1 cellular context compared by ENCODE assay signal in genomic region chr7:118183586-118184391, GRCh38.
TF ChIP-seq lines count a peak whose summit lies in the region.

Gene LSM8 (plus strand): TSS chr7:118184164. CDS start chr7:118184224, 60 bp downstream.

TF ChIP-seq in K562, 482 proteins besides CTCF, POLR2A, EP300 and RAD21 (continued from another document and continues in another):
- TF ChIP-seq, protein P1, sequence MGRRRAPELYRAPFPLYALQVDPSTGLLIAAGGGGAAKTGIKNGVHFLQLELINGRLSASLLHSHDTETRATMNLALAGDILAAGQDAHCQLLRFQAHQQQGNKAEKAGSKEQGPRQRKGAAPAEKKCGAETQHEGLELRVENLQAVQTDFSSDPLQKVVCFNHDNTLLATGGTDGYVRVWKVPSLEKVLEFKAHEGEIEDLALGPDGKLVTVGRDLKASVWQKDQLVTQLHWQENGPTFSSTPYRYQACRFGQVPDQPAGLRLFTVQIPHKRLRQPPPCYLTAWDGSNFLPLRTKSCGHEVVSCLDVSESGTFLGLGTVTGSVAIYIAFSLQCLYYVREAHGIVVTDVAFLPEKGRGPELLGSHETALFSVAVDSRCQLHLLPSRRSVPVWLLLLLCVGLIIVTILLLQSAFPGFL (CRISPR knock-in tag; IDR thresholded peaks at IDR 0.05), result peak; percentile 82; the same call in 1 of the 2 replicates
- no peak for TF ChIP-seq RBM15 (IDR thresholded peaks at IDR 0.05; ENCODE audit: insufficient read depth, low read length)
- no peak for TF ChIP-seq ZKSCAN8 (CRISPR knock-in tag; IDR thresholded peaks at IDR 0.05)
- TF ChIP-seq NONO (IDR thresholded peaks at IDR 0.05; ENCODE audit: low read depth in 2 of 2, low read length in 1 of 2), result peak in 1 of 2 experiments; percentile 39; a peak in 2 of 4 replicates
- TF ChIP-seq MBD1 (CRISPR knock-in tag; IDR thresholded peaks at IDR 0.05), result no peak
- peak; percentile 79 for TF ChIP-seq ZNF766 (CRISPR knock-in tag; conservative IDR thresholded peaks at IDR 0.05)
- no peak for TF ChIP-seq PTTG1 (tag; IDR thresholded peaks at IDR 0.05; ENCODE audit: low read depth)
- peak; percentile 61; the same call in 1 of the 2 replicates for TF ChIP-seq CGGBP1 (CRISPR knock-in tag; IDR thresholded peaks at IDR 0.05)
- TF ChIP-seq RBM39 (optimal IDR thresholded peaks at IDR 0.05; ENCODE audit: low read depth, low read length), result peak; percentile 73
- TF ChIP-seq ZNF347 (CRISPR knock-in tag; IDR thresholded peaks at IDR 0.05; ENCODE audit: low read depth), result no peak
- TF ChIP-seq GATA2 (CRISPR knock-in tag; IDR thresholded peaks at IDR 0.05), result no peak
- TF ChIP-seq ZBTB8A (IDR thresholded peaks at IDR 0.05; ENCODE audit: partially characterized antibody), result peak; percentile 55
- no peak; the same call in none of the 2 replicates for TF ChIP-seq MYNN (IDR thresholded peaks at IDR 0.05)
- TF ChIP-seq MYNN (CRISPR knock-in tag; IDR thresholded peaks at IDR 0.05), result no peak
- no peak for TF ChIP-seq ATF2 (CRISPR knock-in tag; IDR thresholded peaks at IDR 0.05)
- TF ChIP-seq POLR3A (IDR thresholded peaks at IDR 0.05; ENCODE audit: borderline replicate concordance, extremely low read depth, insufficient read depth, insufficient read length), result no peak
- peak; percentile 94 for TF ChIP-seq TAF1 (IDR thresholded peaks at IDR 0.05; ENCODE audit: control insufficient read depth, extremely low read depth, insufficient read depth, low read length, severe bottlenecking)
- TF ChIP-seq ZNF184 (CRISPR knock-in tag; IDR thresholded peaks at IDR 0.05), result no peak
- no peak; the same call in 1 of the 2 replicates for TF ChIP-seq MIER1 (IDR thresholded peaks at IDR 0.05; ENCODE audit: low read depth)
- TF ChIP-seq NBN (IDR thresholded peaks at IDR 0.05; ENCODE audit: low read depth), result peak; percentile 29; the same call in 1 of the 2 replicates
- no peak for TF ChIP-seq ZNF584 (CRISPR knock-in tag; IDR thresholded peaks at IDR 0.05; ENCODE audit: low read depth)
- peak; percentile 43 for TF ChIP-seq RBM25 (IDR thresholded peaks at IDR 0.05; ENCODE audit: low read depth, low read length, severe bottlenecking)
- no peak for TF ChIP-seq STAT5B (CRISPR knock-in tag; IDR thresholded peaks at IDR 0.05)
- TF ChIP-seq TAF7 (tag; IDR thresholded peaks at IDR 0.05), result peak; percentile 97
- no peak for TF ChIP-seq ZNF140 (CRISPR knock-in tag; IDR thresholded peaks at IDR 0.05)
- TF ChIP-seq GABPB1 (CRISPR knock-in tag; IDR thresholded peaks at IDR 0.05), result peak; percentile 82
- no peak; the same call in 1 of the 2 replicates for TF ChIP-seq FOSL1 (tag; conservative IDR thresholded peaks at IDR 0.05)
- peak in 1 of 2 experiments; percentile 32; a peak in 1 of 4 replicates for TF ChIP-seq TEAD1 (CRISPR knock-in tag; IDR thresholded peaks at IDR 0.05)
- TF ChIP-seq FUS (optimal IDR thresholded peaks at IDR 0.05; ENCODE audit: low read depth, low read length), result no peak
- no peak for TF ChIP-seq ZNF398 (CRISPR knock-in tag; IDR thresholded peaks at IDR 0.05)
- no peak; the same call in 1 of the 2 replicates for TF ChIP-seq PHB2 (IDR thresholded peaks at IDR 0.05; ENCODE audit: low read depth)
- TF ChIP-seq MCM3 (IDR thresholded peaks at IDR 0.05), result no peak
- peak; percentile 54; the same call in 1 of the 2 replicates for TF ChIP-seq KLF1 (tag; IDR thresholded peaks at IDR 0.05)
- peak; percentile 88 for TF ChIP-seq ERF (CRISPR knock-in tag; IDR thresholded peaks at IDR 0.05)
- TF ChIP-seq SMAD2 (IDR thresholded peaks at IDR 0.05; ENCODE audit: low read depth, low read length), result no peak
- no peak for TF ChIP-seq RHOXF2B (CRISPR knock-in tag; conservative IDR thresholded peaks at IDR 0.05)
- no peak for TF ChIP-seq CAMTA2 (CRISPR knock-in tag; conservative IDR thresholded peaks at IDR 0.05)
- TF ChIP-seq ETS1 (conservative IDR thresholded peaks at IDR 0.05; ENCODE audit: control insufficient read depth, low read depth, low read length), result peak; percentile 28; the same call in 1 of the 2 replicates
- no peak for TF ChIP-seq MEF2A (IDR thresholded peaks at IDR 0.05; ENCODE audit: control insufficient read depth, low read depth, low read length)
- 0 out of 4 replicates have a peak, but pooled peaks have one; percentile 7 to 61 for TF ChIP-seq ETV6 (IDR thresholded peaks at IDR 0.05; ENCODE audit: borderline replicate concordance in 1 of 2, low read depth in 2 of 2, low read length in 1 of 2)
- no peak for TF ChIP-seq ETV6 (CRISPR knock-in tag; IDR thresholded peaks at IDR 0.05; ENCODE audit: borderline replicate concordance)
- 0 out of 2 replicates have a peak, but pooled peaks have one; percentile 58 for TF ChIP-seq ZNF212 (CRISPR knock-in tag; IDR thresholded peaks at IDR 0.05)
- peak; percentile 100 for TF ChIP-seq POLR2G (IDR thresholded peaks at IDR 0.05; ENCODE audit: low read depth, low read length)
- TF ChIP-seq HMGN3 (IDR thresholded peaks at IDR 0.05; ENCODE audit: borderline replicate concordance, extremely low read depth, insufficient read length, low read depth, low read length), result peak; percentile 82
- TF ChIP-seq KDM2B (CRISPR knock-in tag; IDR thresholded peaks at IDR 0.05), result no peak
- TF ChIP-seq IRF2 (CRISPR knock-in tag; IDR thresholded peaks at IDR 0.05), result no peak
- peak; percentile 91 for TF ChIP-seq HNRNPLL (IDR thresholded peaks at IDR 0.05; ENCODE audit: low read depth, low read length, poor library complexity, severe bottlenecking)
- no peak for TF ChIP-seq THRA (IDR thresholded peaks at IDR 0.05)
- TF ChIP-seq, protein P2, sequence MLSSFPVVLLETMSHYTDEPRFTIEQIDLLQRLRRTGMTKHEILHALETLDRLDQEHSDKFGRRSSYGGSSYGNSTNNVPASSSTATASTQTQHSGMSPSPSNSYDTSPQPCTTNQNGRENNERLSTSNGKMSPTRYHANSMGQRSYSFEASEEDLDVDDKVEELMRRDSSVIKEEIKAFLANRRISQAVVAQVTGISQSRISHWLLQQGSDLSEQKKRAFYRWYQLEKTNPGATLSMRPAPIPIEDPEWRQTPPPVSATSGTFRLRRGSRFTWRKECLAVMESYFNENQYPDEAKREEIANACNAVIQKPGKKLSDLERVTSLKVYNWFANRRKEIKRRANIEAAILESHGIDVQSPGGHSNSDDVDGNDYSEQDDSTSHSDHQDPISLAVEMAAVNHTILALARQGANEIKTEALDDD (IDR thresholded peaks at IDR 0.05), result no peak
- TF ChIP-seq, protein P3, sequence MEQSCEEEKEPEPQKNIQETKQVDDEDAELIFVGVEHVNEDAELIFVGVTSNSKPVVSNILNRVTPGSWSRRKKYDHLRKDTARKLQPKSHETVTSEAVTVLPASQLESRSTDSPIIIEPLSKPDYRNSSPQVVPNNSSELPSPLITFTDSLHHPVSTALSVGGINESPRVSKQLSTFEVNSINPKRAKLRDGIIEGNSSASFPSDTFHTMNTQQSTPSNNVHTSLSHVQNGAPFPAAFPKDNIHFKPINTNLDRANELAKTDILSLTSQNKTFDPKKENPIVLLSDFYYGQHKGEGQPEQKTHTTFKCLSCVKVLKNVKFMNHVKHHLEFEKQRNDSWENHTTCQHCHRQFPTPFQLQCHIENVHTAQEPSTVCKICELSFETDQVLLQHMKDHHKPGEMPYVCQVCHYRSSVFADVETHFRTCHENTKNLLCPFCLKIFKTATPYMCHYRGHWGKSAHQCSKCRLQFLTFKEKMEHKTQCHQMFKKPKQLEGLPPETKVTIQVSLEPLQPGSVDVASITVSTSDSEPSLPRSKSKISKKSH (CRISPR knock-in tag; IDR thresholded peaks at IDR 0.05), result no peak
- TF ChIP-seq, protein P4, sequence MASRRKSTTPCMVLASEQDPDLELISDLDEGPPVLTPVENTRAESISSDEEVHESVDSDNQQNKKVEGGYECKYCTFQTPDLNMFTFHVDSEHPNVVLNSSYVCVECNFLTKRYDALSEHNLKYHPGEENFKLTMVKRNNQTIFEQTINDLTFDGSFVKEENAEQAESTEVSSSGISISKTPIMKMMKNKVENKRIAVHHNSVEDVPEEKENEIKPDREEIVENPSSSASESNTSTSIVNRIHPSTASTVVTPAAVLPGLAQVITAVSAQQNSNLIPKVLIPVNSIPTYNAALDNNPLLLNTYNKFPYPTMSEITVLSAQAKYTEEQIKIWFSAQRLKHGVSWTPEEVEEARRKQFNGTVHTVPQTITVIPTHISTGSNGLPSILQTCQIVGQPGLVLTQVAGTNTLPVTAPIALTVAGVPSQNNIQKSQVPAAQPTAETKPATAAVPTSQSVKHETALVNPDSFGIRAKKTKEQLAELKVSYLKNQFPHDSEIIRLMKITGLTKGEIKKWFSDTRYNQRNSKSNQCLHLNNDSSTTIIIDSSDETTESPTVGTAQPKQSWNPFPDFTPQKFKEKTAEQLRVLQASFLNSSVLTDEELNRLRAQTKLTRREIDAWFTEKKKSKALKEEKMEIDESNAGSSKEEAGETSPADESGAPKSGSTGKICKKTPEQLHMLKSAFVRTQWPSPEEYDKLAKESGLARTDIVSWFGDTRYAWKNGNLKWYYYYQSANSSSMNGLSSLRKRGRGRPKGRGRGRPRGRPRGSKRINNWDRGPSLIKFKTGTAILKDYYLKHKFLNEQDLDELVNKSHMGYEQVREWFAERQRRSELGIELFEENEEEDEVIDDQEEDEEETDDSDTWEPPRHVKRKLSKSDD (conservative IDR thresholded peaks at IDR 0.05; ENCODE audit: low read length), result peak; percentile 52
- TF ChIP-seq TGIF2 (CRISPR knock-in tag; IDR thresholded peaks at IDR 0.05), result no peak
- peak in 2 of 3 experiments; percentile 49 to 50 for TF ChIP-seq YY1 (IDR thresholded peaks at IDR 0.05; ENCODE audit: borderline replicate concordance in 1 of 3, control insufficient read depth in 1 of 3, extremely low read depth in 1 of 3, insufficient read depth in 3 of 3, insufficient read length in 1 of 3, insufficient replicate concordance in 2 of 3, low read depth in 1 of 3, low read length in 2 of 3)
- TF ChIP-seq ZSCAN32 (CRISPR knock-in tag; IDR thresholded peaks at IDR 0.05), result no peak
- TF ChIP-seq ZNF778 (CRISPR knock-in tag; IDR thresholded peaks at IDR 0.05), result no peak
- TF ChIP-seq TAL1 (IDR thresholded peaks at IDR 0.05), result 0 out of 2 replicates have a peak, but pooled peaks have one; percentile 3
